23 cellular contexts compared by ENCODE assay signal in the genomic region with DNA sequence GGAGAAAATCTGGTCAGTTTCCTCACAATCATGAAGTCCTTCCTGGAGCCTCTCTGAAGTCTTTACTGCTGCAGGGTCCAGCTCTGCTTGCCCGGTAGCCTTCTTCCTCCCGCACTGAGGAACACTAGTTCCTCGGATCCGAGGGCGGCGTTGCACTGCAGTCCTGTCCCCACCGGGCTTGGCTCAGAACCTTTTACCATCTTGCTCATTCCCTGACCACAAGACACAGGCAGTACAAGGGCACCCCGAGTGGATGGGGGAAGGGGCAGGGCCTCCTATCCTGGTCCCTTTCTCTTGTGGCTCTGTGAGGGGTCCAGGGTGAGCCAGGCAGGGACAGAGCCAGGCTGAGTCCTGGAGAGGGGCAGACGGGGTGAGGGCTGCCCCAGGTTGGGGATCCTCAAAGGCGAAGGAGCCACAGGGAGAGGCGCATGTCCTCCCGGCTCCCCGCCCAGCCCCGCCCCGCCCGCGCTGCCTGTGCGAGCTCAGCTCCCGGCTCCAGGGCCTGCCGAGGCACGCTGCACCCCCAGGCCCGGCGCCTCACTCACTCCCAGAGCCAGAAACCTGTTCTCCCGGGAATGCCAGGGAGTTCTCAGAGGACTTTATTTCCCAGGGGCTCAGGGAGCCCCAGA. TPM values are rescaled to one million over a fixed set of nuclear protein-coding genes. Genes with fewer than 3 reads are reported as not detected.
DNase-seq lines count a peak whose midpoint lies in the region; ATAC-seq and TF ChIP-seq lines count a peak whose summit lies in the region.
"Had no signal": no experiment of that assay in that cellular context is flagged by ENCODE, and none has a peak within 500 bp of the region (broad histone marks: within the 10 kb centered on the region; RNA-seq: fewer than 3 reads in every experiment).

No MANE protein-coding gene starts in this region.

- DNase-seq in AG08395 (ENCODE audit: low spot score) (peak; percentile 35), NCI-H2171 (lab: John Stamatoyannopoulos, UW) (peak; percentile 64), mammary epithelial cell (peak; percentile 84), left lung (no peak), NCI-H1436 treated with DMSO at 0.1 percent for 48 hours (lab: John Stamatoyannopoulos, UW) (no peak), CD1c-positive myeloid dendritic cell (ENCODE audit: extremely low spot score) (no peak), KBM-7 (no peak)
- DNase-seq: activated CD4-positive, alpha-beta T cell treated with anti-CD3 and anti-CD28 coated beads for 1 hour; activated CD8-positive, alpha-beta memory T cell treated with anti-CD3 and anti-CD28 coated beads, Interleukin-2, amount 10 ng/mL, durations not matched to agents 7 days and 5 days; adrenal gland; CD4-positive, alpha-beta T cell; DMS79 treated with DMSO at 0.1 percent for 48 hours; kidney glomerular epithelial cell; midbrain; NCI-H2029 treated with DMSO at 0.1 percent for 48 hours; OCI-M1; T-helper 9 cell had no signal

- BruUV-seq in mammary epithelial cell (replicated peaks; lab: Mats Ljungman, UMichigan) = no TSS peak

- intact Hi-C loops in mammary epithelial cell (cut with micrococcal nuclease) (no loop called here), left lung (cut with DNase I) (no loop called here)

- H3K4me1 ChIP-seq in mammary epithelial cell (ENCODE audit: insufficient read depth, low read length) = peaks cover 18% of the 10 kb centered on the region
- no peaks in the 10 kb centered on the region for H3K4me1 ChIP-seq in left lung
- H3K4me1 ChIP-seq: adrenal gland had no signal

- CTCF ChIA-PET in mammary epithelial cell (lab: Charles Lee; ENCODE audit: low non-redundant PET) = no interaction called here

- 3% methylated on average over 13 of the region's 24 CpGs for WGBS in mammary epithelial cell (ENCODE audit: low coverage, missing lambda C conversion rate)

- dilution Hi-C loops in mammary epithelial cell (cut with HindIII; ENCODE audit: low sequenced_read_pairs) = no loop called here

- H3K4me3 ChIP-seq in mammary epithelial cell (replicated peaks in 1 of 3; ENCODE audit: insufficient read depth in 1 of 3, low read depth in 2 of 3, low read length in 3 of 3) = peak overlapping the region in 1 of 3 experiments; percentile 8
- no peak overlapping the region for H3K4me3 ChIP-seq in left lung
- H3K4me3 ChIP-seq: adrenal gland, hepatocyte, SK-N-MC had no signal

- H2AFZ ChIP-seq in mammary epithelial cell (ENCODE audit: low read depth, low read length) = peak overlapping the region; percentile 88
- H2AFZ ChIP-seq: hepatocyte had no signal

- TF ChIP-seq CTCF in mammary epithelial cell (conservative IDR thresholded peaks at IDR 0.05 in 1 of 2, IDR thresholded peaks at IDR 0.05 in 1 of 2; ENCODE audit: extremely low read depth in 1 of 2, insufficient read depth in 1 of 2, low read depth in 1 of 2, low read length in 2 of 2) = no peak
- no peak for TF ChIP-seq CTCF in left lung (IDR thresholded peaks at IDR 0.05)

- no peaks in the 10 kb centered on the region for H4K20me1 ChIP-seq in mammary epithelial cell (ENCODE audit: insufficient read depth, low read length)

- H3K27me3 ChIP-seq in mammary epithelial cell (ENCODE audit: insufficient read depth, low read length) (no peaks in the 10 kb centered on the region), left lung (peaks cover 0 to 63% of the 10 kb centered on the region in 2 donors)
- H3K27me3 ChIP-seq: hepatocyte had no signal

- H3K79me2 ChIP-seq in mammary epithelial cell (ENCODE audit: insufficient read depth, low read length) = no peaks in the 10 kb centered on the region
- H3K79me2 ChIP-seq: hepatocyte had no signal

- H3K36me3 ChIP-seq in mammary epithelial cell (ENCODE audit: insufficient read depth, low read length) = no peaks in the 10 kb centered on the region
- H3K36me3 ChIP-seq in left lung = no peaks in the 10 kb centered on the region
- H3K36me3 ChIP-seq: adrenal gland had no signal

- H3K9me3 ChIP-seq in mammary epithelial cell (replicated peaks; ENCODE audit: insufficient read depth, low read length) = no peaks in the 10 kb centered on the region
- H3K9me3 ChIP-seq in left lung = no peaks in the 10 kb centered on the region
- H3K9me3 ChIP-seq: adrenal gland had no signal

- ATAC-seq in left lung (peak; percentile 52), HG03095 (IDR thresholded peaks at IDR 0.05; ENCODE audit: unreplicated experiment) (no peak)
- ATAC-seq: activated CD8-positive, alpha-beta memory T cell treated with anti-CD3 and anti-CD28 coated beads, Interleukin-2, amount 10 ng/mL, durations not matched to agents 7 days and 5 days; stimulated activated effector memory CD8-positive, alpha-beta T cell treated with anti-CD3 and anti-CD28 coated beads, Interleukin-12 subunit alpha, Interleukin-12 subunit beta, amount 100 ng/mL, for 72 hours had no signal

- peak overlapping the region; percentile 66 for H3K4me2 ChIP-seq in mammary epithelial cell (ENCODE audit: insufficient read depth, low read depth, low read length)
- H3K4me2 ChIP-seq: hepatocyte had no signal

- H3K9ac ChIP-seq in mammary epithelial cell (ENCODE audit: insufficient read depth, low read length) = no peak overlapping the region

- H3K27ac ChIP-seq in mammary epithelial cell (ENCODE audit: insufficient read depth, low read depth, low read length) (peak overlapping the region; percentile 8), left lung (no peak overlapping the region)
- H3K27ac ChIP-seq: adrenal gland, hepatocyte, SK-N-MC had no signal

- in situ Hi-C loops in mammary epithelial cell (cut with MboI; ENCODE audit: low sequenced_read_pairs in 2 of 2) (no loop called here), KBM-7 (cut with MboI; ENCODE audit: low pct_unique_long_range_greater_than_20kb, low sequenced_read_pairs) (no loop called here)

RNA-seq across cellular contexts. Expression of a gene that starts 1.5 kb away (rescaled TPM):
- total RNA-seq in mammary epithelial cell (not detected), left lung (under 1 TPM; 0.18 to 0.29 TPM)
- not detected for polyA plus RNA-seq in mammary epithelial cell
- not detected for polyA minus RNA-seq in mammary epithelial cell
- total RNA-seq: A673; activated CD8-positive, alpha-beta memory T cell treated with anti-CD3 and anti-CD28 coated beads, Interleukin-2, amount 10 ng/mL, durations not matched to agents 7 days and 5 days; adrenal gland; CD4-positive, alpha-beta T cell; hepatocyte; renal cortical epithelial cell had no signal
- polyA plus RNA-seq: adrenal gland had no signal

RNA-seq across cellular contexts. Expression of a gene that starts 34.2 kb away (rescaled TPM):
- not detected for total RNA-seq in mammary epithelial cell
- not detected for polyA plus RNA-seq in mammary epithelial cell
- not detected for polyA minus RNA-seq in mammary epithelial cell
- not detected for total RNA-seq in left lung
- total RNA-seq: A673; activated CD8-positive, alpha-beta memory T cell treated with anti-CD3 and anti-CD28 coated beads, Interleukin-2, amount 10 ng/mL, durations not matched to agents 7 days and 5 days; adrenal gland; CD4-positive, alpha-beta T cell; renal cortical epithelial cell had no signal

RNA-seq across cellular contexts. Expression of a gene that starts 44.7 kb away (rescaled TPM):
- total RNA-seq in mammary epithelial cell (10 to 100 TPM; 26.3 to 27.5 TPM), left lung (10 to 100 TPM; 25.7 to 28.9 TPM)
- polyA plus RNA-seq in mammary epithelial cell = 40.9 TPM
- polyA minus RNA-seq in mammary epithelial cell = 33.3 TPM

Comparison
In these comparisons a context has a peak if more than half of its experiments do, and no peak if none do; other contexts are left out.
1. DNase-seq: peak in AG08395 (single experiment), NCI-H2171 (single experiment) and mammary epithelial cell (single experiment); none in left lung (0 of 2), NCI-H1436 treated with DMSO at 0.1 percent for 48 hours (single experiment), CD1c-positive myeloid dendritic cell (single experiment) and KBM-7 (single experiment).